ENCODE assay signal across 10 cellular contexts in the genomic region with DNA sequence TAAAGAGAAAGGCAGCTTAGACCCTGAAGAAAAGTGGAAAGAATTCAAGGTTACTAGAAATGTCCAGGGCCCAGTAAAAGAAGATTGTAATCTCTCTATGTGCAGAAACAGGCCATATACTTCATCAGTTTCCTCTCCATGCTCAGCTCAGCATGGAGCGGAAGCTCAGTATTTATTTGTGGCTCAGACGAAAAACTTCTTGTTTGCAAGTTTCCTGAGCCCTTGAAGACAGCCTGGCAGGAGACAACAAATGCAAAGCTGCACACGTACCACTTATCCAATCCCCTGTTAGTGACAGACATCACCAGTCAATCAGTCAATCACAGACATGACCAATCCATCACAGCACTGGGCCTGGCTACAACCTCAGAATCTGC. TPM values are rescaled to one million over a fixed set of nuclear protein-coding genes. Genes with fewer than 3 reads are reported as not detected.
A peak's percentile ranks its signal among the peaks of the same experiment; 100 is the strongest.
DNase-seq lines count a peak whose midpoint lies in the region; TF ChIP-seq lines count a peak whose summit lies in the region.
"Had no signal": no experiment of that assay in that cellular context is flagged by ENCODE, and none has a peak within 500 bp of the region (broad histone marks: within the 10 kb centered on the region; RNA-seq: fewer than 3 reads in every experiment).

No MANE protein-coding gene starts in this region.

- 30 to 53% methylated on average over 3 of the region's 3 CpGs for WGBS in testis, 2 donors

- H3K36me3 ChIP-seq in colonic mucosa: no peaks in the 10 kb centered on the region
- no peaks in the 10 kb centered on the region for H3K36me3 ChIP-seq in testis (ENCODE audit: low read depth, missing control alignments)

- H3K4me3 Mint-ChIP-seq in IgD-negative memory B cell: peak overlapping the region in 3 of 4 donors; percentile 35 to 84 (median 51)
- no peak overlapping the region for H3K4me3 Mint-ChIP-seq in mesothelial cell of epicardium

- TF ChIP-seq POLR2A in testis (IDR thresholded peaks at IDR 0.05): no peak

- H3K4me1 ChIP-seq in colonic mucosa: no peaks in the 10 kb centered on the region
- H3K4me1 ChIP-seq in testis: peaks cover 32% of the 10 kb centered on the region

- no peak for TF ChIP-seq CTCF in colonic mucosa (IDR thresholded peaks at IDR 0.05)
- no peak for TF ChIP-seq CTCF in mesothelial cell of epicardium (IDR thresholded peaks at IDR 0.05; ENCODE audit: unreplicated experiment)
- no peak for TF ChIP-seq CTCF in testis (IDR thresholded peaks at IDR 0.05)

- H3K9me3 ChIP-seq in colonic mucosa: no peaks in the 10 kb centered on the region
- no peaks in the 10 kb centered on the region for H3K9me3 ChIP-seq in testis

- H3K9me3 Mint-ChIP-seq in IgD-negative memory B cell (peaks cover 2 to 10% (median 3%) of the 10 kb centered on the region in 3 donors), mesothelial cell of epicardium (no peaks in the 10 kb centered on the region)

- no peak for DNase-seq in colonic mucosa
- DNase-seq in mesothelial cell of epicardium (ENCODE audit: low spot score in 2 of 2, unreplicated experiment in 2 of 2): no peak
- DNase-seq in testis: peak; percentile 42
- DNase-seq in DMS114 treated with DMSO at 0.1 percent for 48 hours (lab: John Stamatoyannopoulos, UW; ENCODE audit: unreplicated experiment): no peak
- DNase-seq in ureter (ENCODE audit: low spot score): no peak
- DNase-seq in HT-29 (ENCODE audit: low spot score): no peak
- no peak for DNase-seq in DMS 273 (lab: John Stamatoyannopoulos, UW; ENCODE audit: unreplicated experiment)
- DNase-seq: NCI-H524 treated with DMSO at 0.1 percent for 48 hours; stimulated activated CD4-positive, alpha-beta T cell treated with anti-CD3 and anti-CD28 coated beads, Interleukin-2, amount 100 ng/mL, for 48 hours had no signal

- peaks cover 14 to 22% (median 20%) of the 10 kb centered on the region in 3 donors for H3K4me1 Mint-ChIP-seq in IgD-negative memory B cell
- H3K4me1 Mint-ChIP-seq in mesothelial cell of epicardium: peaks cover 13% of the 10 kb centered on the region

- peak overlapping the region; percentile 18 to 81 (median 75) for H3K27ac Mint-ChIP-seq in IgD-negative memory B cell
- peak overlapping the region; percentile 86 for H3K27ac Mint-ChIP-seq in mesothelial cell of epicardium

- H3K27me3 ChIP-seq in colonic mucosa (no peaks in the 10 kb centered on the region), testis (no peaks in the 10 kb centered on the region)

- intact Hi-C loops in colonic mucosa (cut with DNase I) (no loop called here), testis (cut with DNase I; ENCODE audit: low total_unique reads) (no loop called here)

- H3K4me3 ChIP-seq in colonic mucosa (no peak overlapping the region), testis (no peak overlapping the region)

- H3K27ac ChIP-seq in colonic mucosa: peak overlapping the region; percentile 57
- peak overlapping the region; percentile 50 to 78 for H3K27ac ChIP-seq in testis

- H3K36me3 Mint-ChIP-seq in IgD-negative memory B cell: peaks cover 10% of the 10 kb centered on the region
- no peaks in the 10 kb centered on the region for H3K36me3 Mint-ChIP-seq in mesothelial cell of epicardium

- H3K9ac ChIP-seq in colonic mucosa (ENCODE audit: low read depth in 2 of 2, low read length in 2 of 2): no peak overlapping the region

- H3K27me3 Mint-ChIP-seq in IgD-negative memory B cell (no peaks in the 10 kb centered on the region), mesothelial cell of epicardium (ENCODE audit: low read depth) (peaks cover 25% of the 10 kb centered on the region)

RNA-seq across cellular contexts. Expression of a gene that starts 8.1 kb away (rescaled TPM):
- polyA plus RNA-seq in IgD-negative memory B cell: 199 TPM
- 10 to 100 TPM; 12.9 to 18.7 TPM for total RNA-seq in colonic mucosa
- 10.9 to 12.8 TPM (median 12.3 TPM) in 3 replicates for total RNA-seq in mesothelial cell of epicardium
- 10 to 100 TPM; 42.4 to 74.9 TPM for total RNA-seq in testis
- 40.2 TPM for polyA plus RNA-seq in testis (ENCODE audit: insufficient read depth, low read depth, low replicate concordance)
- total RNA-seq in ureter: 56.1 TPM
- total RNA-seq in HT-29 (2014; rRNA removed; shearing (Covaris generic)): 3.5 and 5.9 TPM in 2 replicates
